9 cellular contexts compared by ENCODE assay signal in genomic region chr12:50824914-50825313, GRCh38. TPM values are rescaled to one million over a fixed set of nuclear protein-coding genes. Genes with fewer than 3 reads are reported as not detected.
DNase-seq lines count a peak whose midpoint lies in the region; ATAC-seq and TF ChIP-seq lines count a peak whose summit lies in the region.
"Had no signal": no experiment of that assay in that cellular context is flagged by ENCODE, and none has a peak within 500 bp of the region (broad histone marks: within the 10 kb centered on the region; RNA-seq: fewer than 3 reads in every experiment).

No MANE protein-coding gene starts in this region.

- H3K27ac ChIP-seq in H9 (ENCODE audit: insufficient read length, low read depth, low read length), result no peak overlapping the region
- H3K27ac ChIP-seq in smooth muscle cell (ENCODE audit: low read depth), result peak overlapping the region; percentile 25
- H3K27ac ChIP-seq: foreskin keratinocyte had no signal

- H3K36me3 ChIP-seq in smooth muscle cell (ENCODE audit: low read depth) (no peaks in the 10 kb centered on the region), MG63 (0 out of 2 replicates have a peak, but pooled peaks cover 2% of the 10 kb centered on the region)

- no peak for DNase-seq in H9
- no peak for DNase-seq in activated CD4-positive, alpha-beta memory T cell treated with anti-CD3 and anti-CD28 coated beads for 36 hours
- no peak for DNase-seq in left ventricle myocardium superior
- DNase-seq in smooth muscle cell (lab: John Stamatoyannopoulos, UW; ENCODE audit: unreplicated experiment), result no peak
- no peak for DNase-seq in activated CD4-positive, CD25-positive, alpha-beta regulatory T cell (lab: John Stamatoyannopoulos, UW)
- no peak for DNase-seq in MG63
- no peak for DNase-seq in medulla oblongata (ENCODE audit: extremely low spot score)

- H2BK20ac ChIP-seq in H9 (ENCODE audit: low read depth, low read length, poor library complexity, severe bottlenecking), result no peak overlapping the region

- H3K27me3 ChIP-seq in H9 (ENCODE audit: insufficient read depth, low read length), result no peaks in the 10 kb centered on the region
- H3K27me3 ChIP-seq in smooth muscle cell (ENCODE audit: low read depth), result no peaks in the 10 kb centered on the region
- H3K27me3 ChIP-seq in MG63, result no peaks in the 10 kb centered on the region
- H3K27me3 ChIP-seq: foreskin keratinocyte had no signal

- no peak overlapping the region for H2AFZ ChIP-seq in H9 (ENCODE audit: low read length)
- no peak overlapping the region for H2AFZ ChIP-seq in smooth muscle cell (ENCODE audit: low read depth)

- no peak overlapping the region for H4K8ac ChIP-seq in H9 (replicated peaks; ENCODE audit: insufficient read length, low read depth, low read length)

- H3T11ph ChIP-seq in H9 (ENCODE audit: low read length), result no peak overlapping the region

- peaks cover 3 to 4% of the 10 kb centered on the region in 2 experiments; a peak in 1 of 4 replicates for H3K4me1 Mint-ChIP-seq in H9
- peaks cover 5% of the 10 kb centered on the region for H3K4me1 Mint-ChIP-seq in activated CD4-positive, alpha-beta memory T cell treated with anti-CD3 and anti-CD28 coated beads for 36 hours (ENCODE audit: low read depth)

- H3K9me3 ChIP-seq in H9 (ENCODE audit: control insufficient read depth, low read depth, low read length) (no peaks in the 10 kb centered on the region), smooth muscle cell (replicated peaks; ENCODE audit: low read depth) (no peaks in the 10 kb centered on the region), MG63 (no peaks in the 10 kb centered on the region)

- H3K36me3 Mint-ChIP-seq in H9 (ENCODE audit: insufficient read depth in 1 of 3, low read depth in 3 of 3), result no peaks in the 10 kb centered on the region
- H3K36me3 Mint-ChIP-seq in activated CD4-positive, alpha-beta memory T cell treated with anti-CD3 and anti-CD28 coated beads for 36 hours, result no peaks in the 10 kb centered on the region

- intact Hi-C loops in activated CD4-positive, alpha-beta memory T cell treated with anti-CD3 and anti-CD28 coated beads for 36 hours (cut with micrococcal nuclease), result loop anchor here (1.0 to 2.0 kb wide), 4 partner anchors 60 to 516 kb away; no protein-coding TSS in a partner anchor
- intact Hi-C loops in left ventricle myocardium superior (cut with micrococcal nuclease), result loop anchor here (5.0 kb wide), 1 partner anchor 162 kb away; no protein-coding TSS in a partner anchor

- H3K4me3 Mint-ChIP-seq in H9, result no peak overlapping the region
- H3K4me3 Mint-ChIP-seq in activated CD4-positive, alpha-beta memory T cell treated with anti-CD3 and anti-CD28 coated beads for 36 hours, result no peak overlapping the region

- no peak overlapping the region for H4K5ac ChIP-seq in H9 (ENCODE audit: insufficient read length, low read depth, low read length)

- no peaks in the 10 kb centered on the region for H3K23me2 ChIP-seq in H9 (ENCODE audit: insufficient read length, low read depth, low read length, poor library complexity, severe bottlenecking)

- peaks cover 4% of the 10 kb centered on the region for H3F3A ChIP-seq in smooth muscle cell (ENCODE audit: low read depth)

- H3K79me2 ChIP-seq in H9 (ENCODE audit: insufficient read depth, low read length) (no peaks in the 10 kb centered on the region), smooth muscle cell (ENCODE audit: low read depth) (no peaks in the 10 kb centered on the region)

- WGBS in H9 (ENCODE audit: extremely low coverage, insufficient read length, low lambda C conversion rate), result no CpG with 5 or more reads among the region's 4 CpGs
- WGBS in smooth muscle cell (ENCODE audit: low lambda C conversion rate), result 49% methylated on average over 4 of the region's 4 CpGs

- H3K4ac ChIP-seq in H9 (ENCODE audit: low read depth, low read length), result no peak overlapping the region

- no peak overlapping the region for H4K91ac ChIP-seq in H9 (ENCODE audit: insufficient read length, low read depth, low read length)

- H4K20me1 ChIP-seq in H9 (ENCODE audit: control insufficient read depth, insufficient read depth, insufficient read length) (no peaks in the 10 kb centered on the region), smooth muscle cell (ENCODE audit: low read depth) (no peaks in the 10 kb centered on the region)

- H3K9me3 Mint-ChIP-seq in H9, result no peaks in the 10 kb centered on the region
- no peaks in the 10 kb centered on the region for H3K9me3 Mint-ChIP-seq in activated CD4-positive, alpha-beta memory T cell treated with anti-CD3 and anti-CD28 coated beads for 36 hours

- no peak overlapping the region for H2BK15ac ChIP-seq in H9 (ENCODE audit: low read depth, low read length)

- no peak overlapping the region for H2AK5ac ChIP-seq in H9 (ENCODE audit: insufficient read length, low read length)

- H3K4me1 ChIP-seq in H9 (ENCODE audit: insufficient read depth, low read length) (no peaks in the 10 kb centered on the region), smooth muscle cell (ENCODE audit: low read depth) (no peaks in the 10 kb centered on the region)
- H3K4me1 ChIP-seq: foreskin keratinocyte had no signal

- H2BK5ac ChIP-seq in H9 (ENCODE audit: insufficient read length, low read length), result no peak overlapping the region

- no peaks in the 10 kb centered on the region; the same call in 1 of the 2 replicates for H3K27me3 Mint-ChIP-seq in H9 (ENCODE audit: low read depth)
- H3K27me3 Mint-ChIP-seq in activated CD4-positive, alpha-beta memory T cell treated with anti-CD3 and anti-CD28 coated beads for 36 hours, result no peaks in the 10 kb centered on the region

- CTCF ChIA-PET in activated CD4-positive, alpha-beta memory T cell treated with anti-CD3 and anti-CD28 coated beads for 36 hours (lab: Charles Lee), result interaction anchor here (0.6 to 4.5 kb wide), 15 partner anchors 10 to 1087 kb away, joined by 3 to 49 read pairs (median 4); partner anchors contain the start of genes ATF1, LETMD1 and SLC11A2

- H3K23ac ChIP-seq in H9 (ENCODE audit: insufficient read length, low read depth, low read length), result no peak overlapping the region

- H2BK12ac ChIP-seq in H9 (ENCODE audit: insufficient read length, low read depth, low read length), result no peak overlapping the region

- TF ChIP-seq CTCF in H9 (conservative IDR thresholded peaks at IDR 0.05) (no peak), smooth muscle cell (IDR thresholded peaks at IDR 0.05; ENCODE audit: borderline replicate concordance, insufficient read depth, poor library complexity, severe bottlenecking) (no peak)

- no peak overlapping the region for H3K4me2 ChIP-seq in H9 (ENCODE audit: insufficient read depth, insufficient read length, low read length)
- H3K4me2 ChIP-seq in smooth muscle cell, result no peak overlapping the region

- no peak overlapping the region for H3K18ac ChIP-seq in H9 (ENCODE audit: insufficient read length, low read depth, low read length)

- H3K4me3 ChIP-seq in smooth muscle cell (no peak overlapping the region), MG63 (no peak overlapping the region)

- no peaks in the 10 kb centered on the region for H3K79me1 ChIP-seq in H9 (ENCODE audit: insufficient read depth, low read depth, low read length, poor library complexity, severe bottlenecking)

- H3K27ac Mint-ChIP-seq in H9, result peak overlapping the region; percentile 0 to 73 (median 20); a peak in 1 of 7 replicates
- H3K27ac Mint-ChIP-seq in activated CD4-positive, alpha-beta memory T cell treated with anti-CD3 and anti-CD28 coated beads for 36 hours, result peak overlapping the region; percentile 49

- ATAC-seq in left ventricle myocardium superior (peak; percentile 47), HG03025 (IDR thresholded peaks at IDR 0.05; ENCODE audit: low FRiP score, unreplicated experiment) (no peak)
- ATAC-seq: foreskin keratinocyte had no signal

- POLR2A ChIA-PET in activated CD4-positive, alpha-beta memory T cell treated with anti-CD3 and anti-CD28 coated beads for 36 hours (lab: Charles Lee), result interaction anchor here (0.6 to 1.0 kb wide), 2 partner anchors 184 to 235 kb away, joined by 3 to 4 read pairs; no protein-coding TSS in a partner anchor

- H3K9ac ChIP-seq in H9 (ENCODE audit: extremely low read depth, insufficient read length, low read length) (no peak overlapping the region), smooth muscle cell (ENCODE audit: low read depth) (no peak overlapping the region)

- H3K14ac ChIP-seq in H9 (ENCODE audit: insufficient read depth, low read length), result no peak overlapping the region

- H3K56ac ChIP-seq in H9 (ENCODE audit: insufficient read length, low read depth, low read length), result no peak overlapping the region

- no peak overlapping the region for H2BK120ac ChIP-seq in H9 (ENCODE audit: low read depth, low read length, poor library complexity, severe bottlenecking)

RNA-seq across cellular contexts. Expression of gene TMPRSS12, which starts 17.8 kb away (rescaled TPM):
- total RNA-seq in H9 (2021), result not detected in 2 replicates
- total RNA-seq in activated CD4-positive, alpha-beta memory T cell treated with anti-CD3 and anti-CD28 coated beads for 36 hours, result not detected
- not detected for total RNA-seq in left ventricle myocardium superior
- total RNA-seq in smooth muscle cell, result not detected in 2 replicates
- not detected in 2 replicates for polyA plus RNA-seq in smooth muscle cell
- not detected in 2 replicates for total RNA-seq in MG63 (2014; rRNA removed; shearing (Covaris generic); ENCODE audit: low replicate concordance)
- total RNA-seq: foreskin keratinocyte had no signal
- polyA plus RNA-seq: foreskin keratinocyte had no signal
